In the genomic region with DNA sequence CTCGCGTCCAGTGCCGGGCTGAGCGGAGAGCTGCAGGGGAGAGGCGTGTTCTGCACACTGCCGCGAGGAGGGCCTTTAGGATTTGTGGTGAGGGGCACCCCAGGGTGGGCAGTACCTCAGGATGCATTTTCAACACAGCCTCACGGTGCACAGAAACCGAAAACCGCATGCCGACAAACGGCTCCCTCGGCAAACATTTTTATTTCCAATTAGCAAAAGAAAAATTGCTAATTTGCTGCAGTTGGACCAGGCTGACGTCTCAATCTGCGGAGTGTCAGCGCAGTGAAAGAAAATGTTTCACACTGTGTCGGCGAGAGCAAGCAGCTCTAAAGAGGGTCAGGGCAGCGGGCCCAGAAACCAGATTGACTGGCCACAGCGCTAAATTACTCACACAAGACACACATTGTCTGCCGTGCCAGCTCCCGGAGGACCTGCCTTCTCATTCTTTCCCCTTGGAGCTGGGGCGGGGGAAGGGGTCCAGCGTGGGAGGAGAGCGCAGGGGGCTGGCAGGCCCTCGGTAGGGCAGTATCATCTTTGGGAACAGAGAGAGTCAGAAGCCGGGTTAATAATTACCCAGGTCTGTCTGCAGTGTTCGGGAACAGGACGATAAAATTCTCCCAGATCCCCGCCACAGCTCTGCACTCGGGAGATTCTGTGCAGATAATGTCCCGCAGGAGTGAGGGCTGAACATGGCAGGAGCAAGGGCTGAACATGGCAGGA, we compare ENCODE assay signal across 11 cellular contexts.
DNase-seq lines count a peak whose midpoint lies in the region; ATAC-seq and TF ChIP-seq lines count a peak whose summit lies in the region.
"Had no signal": no experiment of that assay in that cellular context is flagged by ENCODE, and none has a peak within 500 bp of the region (broad histone marks: within the 10 kb centered on the region; RNA-seq: fewer than 3 reads in every experiment).

No MANE protein-coding gene starts in this region.

- ATAC-seq in GM18861 (IDR thresholded peaks at IDR 0.05; ENCODE audit: unreplicated experiment): no peak
- no peak for ATAC-seq in stimulated activated naive CD8-positive, alpha-beta T cell treated with anti-CD3 and anti-CD28 coated beads, Interleukin-15, amount 100 ng/mL, for 72 hours

- H3K9ac ChIP-seq in stomach smooth muscle (ENCODE audit: low read length in 2 of 2): no peak overlapping the region

- H3K4me3 ChIP-seq in coronary artery (peak overlapping the region; percentile 49), stomach smooth muscle (ENCODE audit: low read length in 2 of 2) (peak overlapping the region; percentile 15 to 32)

- peak overlapping the region in 1 of 2 donors; percentile 77 for H3K27ac ChIP-seq in coronary artery
- H3K27ac ChIP-seq in stomach smooth muscle (ENCODE audit: low read length): no peak overlapping the region

- H3K4me1 Mint-ChIP-seq in stimulated activated naive CD8-positive, alpha-beta T cell treated with anti-CD3 and anti-CD28 coated beads, Interleukin-15, amount 100 ng/mL, for 72 hours: no peaks in the 10 kb centered on the region

- no peak overlapping the region for H3K4me3 Mint-ChIP-seq in stimulated activated naive CD8-positive, alpha-beta T cell treated with anti-CD3 and anti-CD28 coated beads, Interleukin-15, amount 100 ng/mL, for 72 hours
- H3K4me3 Mint-ChIP-seq: naive B cell had no signal

- peak; percentile 26 for DNase-seq in M059J (ENCODE audit: low read depth)
- no peak for DNase-seq in coronary artery (ENCODE audit: low spot score)
- peak; percentile 73 for DNase-seq in left kidney (ENCODE audit: low read depth, low spot score)
- DNase-seq in NCI-H446 treated with DMSO at 0.1 percent for 48 hours (lab: John Stamatoyannopoulos, UW): no peak
- DNase-seq in activated CD4-positive, alpha-beta T cell treated with anti-CD3 and anti-CD28 coated beads, Interleukin-2, amount 50 U/mL, for 48 hours: no peak
- no peak for DNase-seq in stimulated activated naive CD8-positive, alpha-beta T cell treated with anti-CD3 and anti-CD28 coated beads, Interleukin-15, amount 100 ng/mL, for 72 hours
- DNase-seq: amniotic stem cell, MM.1S, naive B cell had no signal

- H3K9me3 ChIP-seq in stomach smooth muscle (ENCODE audit: control insufficient read depth in 2 of 2, low read length in 2 of 2): no peaks in the 10 kb centered on the region

- no peaks in the 10 kb centered on the region for H3K9me3 Mint-ChIP-seq in stimulated activated naive CD8-positive, alpha-beta T cell treated with anti-CD3 and anti-CD28 coated beads, Interleukin-15, amount 100 ng/mL, for 72 hours
- H3K9me3 Mint-ChIP-seq: naive B cell had no signal

- peaks cover 28% of the 10 kb centered on the region for H3K27me3 Mint-ChIP-seq in stimulated activated naive CD8-positive, alpha-beta T cell treated with anti-CD3 and anti-CD28 coated beads, Interleukin-15, amount 100 ng/mL, for 72 hours

- peaks cover 21% of the 10 kb centered on the region for H3K4me1 ChIP-seq in stomach smooth muscle (ENCODE audit: control insufficient read depth, insufficient read depth, low read length)

- H3K27me3 ChIP-seq in stomach smooth muscle (ENCODE audit: control insufficient read depth in 1 of 2, insufficient read depth in 2 of 2, low read length in 2 of 2): peaks cover 11 to 25% of the 10 kb centered on the region in 2 donors

- H3K36me3 ChIP-seq in stomach smooth muscle (ENCODE audit: control insufficient read depth in 2 of 2, insufficient read depth in 2 of 2, low read length in 2 of 2): no peaks in the 10 kb centered on the region

- no peak overlapping the region for H3K27ac Mint-ChIP-seq in stimulated activated naive CD8-positive, alpha-beta T cell treated with anti-CD3 and anti-CD28 coated beads, Interleukin-15, amount 100 ng/mL, for 72 hours

- no peak for TF ChIP-seq CTCF in coronary artery (IDR thresholded peaks at IDR 0.05)

Comparison
In these comparisons a context has a peak if more than half of its experiments do, and no peak if none do; other contexts are left out.
1. DNase-seq: peak in M059J (single experiment) and left kidney (single experiment); none in coronary artery (single experiment), NCI-H446 treated with DMSO at 0.1 percent for 48 hours (single experiment), activated CD4-positive, alpha-beta T cell treated with anti-CD3 and anti-CD28 coated beads, Interleukin-2, amount 50 U/mL, for 48 hours (0 of 2) and stimulated activated naive CD8-positive, alpha-beta T cell treated with anti-CD3 and anti-CD28 coated beads, Interleukin-15, amount 100 ng/mL, for 72 hours (0 of 2).